ENCODE assay signal across 12 cellular contexts in the genomic region with DNA sequence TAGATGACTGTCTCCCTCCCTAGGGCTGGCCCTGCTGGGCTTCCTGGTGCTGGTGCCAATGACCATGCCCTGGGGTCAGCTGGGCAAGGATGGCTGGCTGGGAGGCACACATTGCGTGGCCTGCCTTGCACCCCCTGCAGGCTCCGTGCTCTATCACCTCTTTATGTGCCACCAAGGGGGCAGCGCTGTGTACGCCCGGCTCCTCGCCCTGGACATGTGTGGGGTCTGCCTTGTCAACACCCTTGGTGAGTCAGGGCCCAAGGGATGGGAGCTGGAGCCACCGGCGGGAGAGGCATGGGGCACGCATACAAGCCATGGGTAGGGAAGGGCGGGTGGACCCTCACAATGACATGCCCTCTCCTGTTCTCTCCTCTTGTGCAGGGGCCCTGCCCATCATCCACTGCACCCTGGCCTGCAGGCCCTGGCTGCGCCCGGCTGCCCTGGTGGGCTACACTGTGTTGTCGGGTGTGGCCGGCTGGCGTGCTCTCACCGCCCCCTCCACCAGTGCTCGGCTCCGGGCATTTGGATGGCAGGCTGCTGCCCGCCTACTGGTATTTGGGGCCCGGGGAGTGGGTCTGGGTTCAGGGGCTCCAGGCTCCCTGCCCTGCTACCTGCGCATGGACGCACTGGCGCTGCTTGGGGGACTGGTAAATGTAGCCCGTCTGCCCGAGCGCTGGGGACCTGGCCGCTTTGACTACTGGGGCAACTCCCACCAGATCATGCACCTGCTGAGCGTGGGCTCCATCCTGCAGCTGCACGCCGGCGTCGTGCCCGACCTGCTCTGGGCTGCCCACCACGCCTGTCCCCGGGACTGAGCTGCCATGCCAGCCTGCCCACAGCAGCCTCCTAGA. TPM values are rescaled to one million over a fixed set of nuclear protein-coding genes. Genes with fewer than 3 reads are reported as not detected.
A peak's percentile ranks its signal among the peaks of the same experiment; 100 is the strongest.
DNase-seq lines count a peak whose midpoint lies in the region; ATAC-seq and TF ChIP-seq lines count a peak whose summit lies in the region.
"Had no signal": no experiment of that assay in that cellular context is flagged by ENCODE, and none has a peak within 500 bp of the region (broad histone marks: within the 10 kb centered on the region; RNA-seq: fewer than 3 reads in every experiment).

No MANE protein-coding gene starts in this region.

- H3K27ac Mint-ChIP-seq in dendritic cell treated with granulocyte-macrophage colony-stimulating factor and Interleukin-4, amounts not matched to agents 40 ng/mL and 50 ng/mL, for 4 days, result peak overlapping the region; percentile 84

- H3K4me1 ChIP-seq in OCI-LY7 (ENCODE audit: insufficient read depth, low read length, poor library complexity, severe bottlenecking), result peaks cover 35% of the 10 kb centered on the region

- H3K4me3 ChIP-seq in OCI-LY7 (ENCODE audit: low read depth, low read length, poor library complexity, severe bottlenecking), result peak overlapping the region; percentile 99
- H3K4me3 ChIP-seq in retinal pigment epithelial cell (ENCODE audit: low read length), result peak overlapping the region; percentile 65

- intact Hi-C loops in OCI-LY7 (cut with micrococcal nuclease; ENCODE audit: unreplicated experiment), result no loop called here
- intact Hi-C loops in dendritic cell treated with granulocyte-macrophage colony-stimulating factor and Interleukin-4, amounts not matched to agents 40 ng/mL and 50 ng/mL, for 4 days (cut with micrococcal nuclease), result no loop called here

- peaks cover 20% of the 10 kb centered on the region for H3K27me3 Mint-ChIP-seq in dendritic cell treated with granulocyte-macrophage colony-stimulating factor and Interleukin-4, amounts not matched to agents 40 ng/mL and 50 ng/mL, for 4 days

- H3K27ac ChIP-seq in OCI-LY7 (ENCODE audit: low read depth, low read length, poor library complexity, severe bottlenecking), result no peak overlapping the region
- H3K27ac ChIP-seq: vagina had no signal

- peak; percentile 63 for DNase-seq in activated CD8-positive, alpha-beta memory T cell treated with anti-CD3 and anti-CD28 coated beads, Interleukin-2, amount 50 U/mL, for 48 hours
- no peak for DNase-seq in activated CD8-positive, alpha-beta memory T cell treated with anti-CD3 and anti-CD28 coated beads for 24 hours
- DNase-seq in OCI-LY7 (ENCODE audit: low spot score) (no peak), retinal pigment epithelial cell (ENCODE audit: low read depth) (no peak), COLO829 (ENCODE audit: low spot score) (no peak)
- DNase-seq: AML-193, NCI-H1436 treated with DMSO at 0.1 percent for 48 hours had no signal

- BruUV-seq in OCI-LY7 (replicated peaks; lab: Mats Ljungman, UMichigan), result no TSS peak

- H2AFZ ChIP-seq in OCI-LY7 (ENCODE audit: low read length), result no peak overlapping the region

- H3K79me2 ChIP-seq in OCI-LY7 (ENCODE audit: insufficient read depth, low read depth, low read length), result no peaks in the 10 kb centered on the region; the same call in 1 of the 2 replicates

- H4K20me1 ChIP-seq in OCI-LY7 (ENCODE audit: insufficient read depth, low read length), result peaks cover 6% of the 10 kb centered on the region; the same call in 1 of the 2 replicates

- peaks cover 35% of the 10 kb centered on the region for H3K4me1 Mint-ChIP-seq in dendritic cell treated with granulocyte-macrophage colony-stimulating factor and Interleukin-4, amounts not matched to agents 40 ng/mL and 50 ng/mL, for 4 days (ENCODE audit: low read depth)

- H3K9me3 ChIP-seq in OCI-LY7 (ENCODE audit: low read length), result no peaks in the 10 kb centered on the region
- H3K9me3 ChIP-seq: vagina had no signal

- peak overlapping the region; percentile 74 for H3K4me2 ChIP-seq in OCI-LY7 (ENCODE audit: low read length)

- CTCF ChIA-PET in OCI-LY7 (lab: Charles Lee; ENCODE audit: unreplicated experiment), result interaction anchor here (0.6 kb wide), 1 partner anchor 12 kb away, joined by 3 read pairs; no protein-coding TSS in a partner anchor

- no peaks in the 10 kb centered on the region for H3K9me2 ChIP-seq in OCI-LY7 (ENCODE audit: insufficient read depth, low read length)

- H3K36me3 ChIP-seq in OCI-LY7 (ENCODE audit: insufficient read depth, low read length), result peaks cover 62% of the 10 kb centered on the region
- H3K36me3 ChIP-seq: vagina had no signal

- peaks cover 58% of the 10 kb centered on the region for H3K36me3 Mint-ChIP-seq in dendritic cell treated with granulocyte-macrophage colony-stimulating factor and Interleukin-4, amounts not matched to agents 40 ng/mL and 50 ng/mL, for 4 days (ENCODE audit: low read depth)

- TF ChIP-seq CTCF in OCI-LY7 (conservative IDR thresholded peaks at IDR 0.05; ENCODE audit: low read length) (peak; percentile 41; the same call in 1 of the 2 replicates), retinal pigment epithelial cell (conservative IDR thresholded peaks at IDR 0.05; ENCODE audit: low read depth, low read length) (no peak)

- H3K4me3 Mint-ChIP-seq in dendritic cell treated with granulocyte-macrophage colony-stimulating factor and Interleukin-4, amounts not matched to agents 40 ng/mL and 50 ng/mL, for 4 days, result peak overlapping the region; percentile 86

- POLR2A ChIA-PET in OCI-LY7 (lab: Charles Lee), result interaction anchor here (1.0 kb wide), 1 partner anchor 26 kb away, joined by 3 read pairs; no protein-coding TSS in a partner anchor

- ATAC-seq in GM19395 (IDR thresholded peaks at IDR 0.05; ENCODE audit: unreplicated experiment), result no peak
- ATAC-seq in HG02588 (IDR thresholded peaks at IDR 0.05; ENCODE audit: unreplicated experiment), result no peak

- H3K9me3 Mint-ChIP-seq in dendritic cell treated with granulocyte-macrophage colony-stimulating factor and Interleukin-4, amounts not matched to agents 40 ng/mL and 50 ng/mL, for 4 days, result no peaks in the 10 kb centered on the region

RNA-seq across cellular contexts. Expression of gene PAQR4, which starts 2.2 kb away (rescaled TPM):
- 38.1 and 49.1 TPM in 2 replicates for total RNA-seq in OCI-LY7 (2014; rRNA removed; shearing (Covaris generic))
- 59.7 and 67.4 TPM in 2 replicates for total RNA-seq in OCI-LY7 (2022)

RNA-seq across cellular contexts. Expression of gene KREMEN2, which starts 7.3 kb away (rescaled TPM):
- total RNA-seq in OCI-LY7 (2014; rRNA removed; shearing (Covaris generic)), result 0.09 and 0.28 TPM in 2 replicates
- total RNA-seq in OCI-LY7 (2022), result 0.31 TPM in 1 of 2 replicates, not detected in the other
- total RNA-seq: osteocyte, vagina had no signal

RNA-seq across cellular contexts. Expression of gene PKMYT1, which starts 8.9 kb away (rescaled TPM):
- total RNA-seq in OCI-LY7 (2014; rRNA removed; shearing (Covaris generic)), result 80.2 and 104 TPM in 2 replicates
- 195 and 197 TPM in 2 replicates for total RNA-seq in OCI-LY7 (2022)

RNA-seq across cellular contexts. Expression of gene CLDN9, which starts 41.4 kb away (rescaled TPM):
- total RNA-seq in OCI-LY7 (2014; rRNA removed; shearing (Covaris generic)), result 0.44 TPM in 1 of 2 replicates, not detected in the other
- 0.42 and 0.59 TPM in 2 replicates for total RNA-seq in OCI-LY7 (2022)
- total RNA-seq: osteocyte, vagina had no signal

RNA-seq across cellular contexts. Expression of gene CLDN6, which starts 46.6 kb away (rescaled TPM):
- not detected in 2 replicates for total RNA-seq in OCI-LY7 (2014; rRNA removed; shearing (Covaris generic))
- not detected in 2 replicates for total RNA-seq in OCI-LY7 (2022)
- total RNA-seq: vagina had no signal
